Comparison of ENCODE assay signal across 8 cellular contexts in genomic region chr6:122798099-122798641, GRCh38. TPM values are rescaled to one million over a fixed set of nuclear protein-coding genes. Genes with fewer than 3 reads are reported as not detected.
DNase-seq lines count a peak whose midpoint lies in the region; ATAC-seq and TF ChIP-seq lines count a peak whose summit lies in the region.

No MANE protein-coding gene starts in this region.

- H3K4me1 ChIP-seq in SK-N-SH (ENCODE audit: control insufficient read depth in 1 of 2, insufficient read depth in 2 of 2, low read depth in 1 of 2, low read length in 1 of 2), result no peaks in the 10 kb centered on the region; a peak in 1 of 4 replicates

- CTCF ChIA-PET in SK-N-SH (lab: Yijun Ruan, JAX), result interaction anchor here (2.0 kb wide), 1 partner anchor 9 kb away, joined by 4 read pairs; the partner anchor contains the start of gene SMPDL3A
- CTCF ChIA-PET in HEK293T (lab: Yijun Ruan, JAX), result interaction anchor here (0.7 to 1.3 kb wide), 2 partner anchors 8 to 41 kb away, joined by 3 read pairs; no protein-coding TSS in a partner anchor

- WGBS in SK-N-SH (ENCODE audit: low lambda C conversion rate), result 4% methylated on average over 6 of the region's 6 CpGs

- TF ChIP-seq RAD21 in SK-N-SH (IDR thresholded peaks at IDR 0.05; ENCODE audit: low read length), result no peak

- H3K9me3 ChIP-seq in SK-N-SH, result no peaks in the 10 kb centered on the region

- no peaks in the 10 kb centered on the region for H3K27me3 ChIP-seq in SK-N-SH (ENCODE audit: insufficient read depth)

- POLR2A ChIA-PET in SK-N-SH (lab: Yijun Ruan, JAX), result no interaction called here
- POLR2A ChIA-PET in HEK293T (lab: Yijun Ruan, JAX), result interaction anchor here (2.2 kb wide), 1 partner anchor 9 kb away, joined by 16 read pairs; the partner anchor contains the start of gene SMPDL3A

- ATAC-seq in left ventricle myocardium superior (peak; percentile 77), Right ventricle myocardium inferior (no peak), HG03039 (IDR thresholded peaks at IDR 0.05; ENCODE audit: unreplicated experiment) (peak; percentile 93)

- peak overlapping the region in 1 of 2 experiments; percentile 6; a peak in 1 of 4 replicates for H3K27ac ChIP-seq in SK-N-SH (ENCODE audit: low read depth in 2 of 2, low read length in 1 of 2)

- H2AFZ ChIP-seq in SK-N-SH (ENCODE audit: low read depth), result no peak overlapping the region

- H3K9ac ChIP-seq in SK-N-SH, result no peak overlapping the region

- H3K79me2 ChIP-seq in SK-N-SH (ENCODE audit: insufficient read depth), result no peaks in the 10 kb centered on the region

- peaks cover 13% of the 10 kb centered on the region for H3F3A ChIP-seq in SK-N-SH (replicated peaks; ENCODE audit: insufficient read depth)

- DNase-seq in left ventricle myocardium superior (no peak), Right ventricle myocardium inferior (ENCODE audit: missing footprints) (no peak), SK-N-SH (no peak), kidney glomerular epithelial cell (lab: John Stamatoyannopoulos, UW) (peak; percentile 59), HEK293T (ENCODE audit: extremely low spot score) (no peak), foreskin melanocyte (no peak), NCI-H1092 treated with DMSO at 0.1 percent for 48 hours (lab: John Stamatoyannopoulos, UW) (no peak)

- TF ChIP-seq CTCF in SK-N-SH (IDR thresholded peaks at IDR 0.05), result no peak

- no peaks in the 10 kb centered on the region for H3K36me3 ChIP-seq in SK-N-SH (replicated peaks in 1 of 2; ENCODE audit: control insufficient read depth in 1 of 2, insufficient read depth in 2 of 2, low read length in 1 of 2)

- H3K9me2 ChIP-seq in SK-N-SH, result no peaks in the 10 kb centered on the region

- intact Hi-C loops in left ventricle myocardium superior (cut with micrococcal nuclease) (no loop called here), Right ventricle myocardium inferior (cut with DNase I) (loop anchor here (5.0 kb wide), 1 partner anchor 39 kb away; no protein-coding TSS in a partner anchor)

- H4K20me1 ChIP-seq in SK-N-SH (ENCODE audit: insufficient read depth), result no peaks in the 10 kb centered on the region

- TF ChIP-seq EP300 in SK-N-SH (IDR thresholded peaks at IDR 0.05; ENCODE audit: borderline replicate concordance in 1 of 2, low read depth in 1 of 2, low read length in 1 of 2), result no peak

- peak overlapping the region; percentile 23; the same call in 1 of the 2 replicates for H3K4me2 ChIP-seq in SK-N-SH

- no peak overlapping the region for H3K4me3 ChIP-seq in SK-N-SH (ENCODE audit: low read depth in 2 of 2, low read length in 1 of 2)

TF ChIP-seq in SK-N-SH, 30 proteins besides CTCF, POLR2A, EP300 and RAD21 (continues in another document):
- no peak for TF ChIP-seq GATA2 (CRISPR knock-in tag; IDR thresholded peaks at IDR 0.05)
- 0 out of 2 replicates have a peak, but pooled peaks have one; percentile 10 for TF ChIP-seq MEF2A (IDR thresholded peaks at IDR 0.05; ENCODE audit: borderline replicate concordance, low read depth)
- peak; percentile 73 for TF ChIP-seq PBX3 (IDR thresholded peaks at IDR 0.05)
- no peak for TF ChIP-seq EZH2phosphoT487 (IDR thresholded peaks at IDR 0.05; ENCODE audit: borderline replicate concordance, low read depth)
- TF ChIP-seq TEAD4 (IDR thresholded peaks at IDR 0.05; ENCODE audit: borderline replicate concordance, insufficient read depth), result no peak
- TF ChIP-seq USF2 (IDR thresholded peaks at IDR 0.05; ENCODE audit: borderline replicate concordance, low read depth, low read length), result no peak
- TF ChIP-seq TAF1 (IDR thresholded peaks at IDR 0.05; ENCODE audit: borderline replicate concordance, low read depth, low read length), result no peak
- TF ChIP-seq RXRA (IDR thresholded peaks at IDR 0.05; ENCODE audit: borderline replicate concordance, low read depth), result 0 out of 2 replicates have a peak, but pooled peaks have one; percentile 32
- no peak for TF ChIP-seq NRF1 (IDR thresholded peaks at IDR 0.05; ENCODE audit: low read depth, low read length)
- no peak for TF ChIP-seq FOXM1 (IDR thresholded peaks at IDR 0.05; ENCODE audit: low read depth)
- no peak for TF ChIP-seq GABPA (IDR thresholded peaks at IDR 0.05; ENCODE audit: low read depth)

TF ChIP-seq in HEK293T, 16 proteins besides CTCF, POLR2A, EP300 and RAD21:
- TF ChIP-seq SP1 (IDR thresholded peaks at IDR 0.05) (no peak), BHLHE40 (IDR thresholded peaks at IDR 0.05; ENCODE audit: borderline replicate concordance) (no peak), LEF1 (IDR thresholded peaks at IDR 0.05; ENCODE audit: borderline replicate concordance) (no peak), ELF4 (IDR thresholded peaks at IDR 0.05) (no peak), FOXA1 (IDR thresholded peaks at IDR 0.05) (no peak), ZNF384 (IDR thresholded peaks at IDR 0.05) (no peak), ARNT (IDR thresholded peaks at IDR 0.05) (no peak), FOXM1 (IDR thresholded peaks at IDR 0.05; ENCODE audit: borderline replicate concordance) (no peak), NFRKB (IDR thresholded peaks at IDR 0.05) (no peak), L3MBTL2 (conservative IDR thresholded peaks at IDR 0.05) (no peak)

RNA-seq across cellular contexts. Expression of gene SMPDL3A, which starts 9.1 kb away (rescaled TPM):
- 4.4 TPM for total RNA-seq in left ventricle myocardium superior
- 4.5 TPM for total RNA-seq in Right ventricle myocardium inferior
- polyA plus RNA-seq in SK-N-SH (2012; rRNA removed), result 1.8 and 2.0 TPM in 2 replicates
- 1.7 and 2.4 TPM in 2 replicates for polyA plus RNA-seq in SK-N-SH (2012; cell fraction: cytosol; rRNA removed)
- polyA plus RNA-seq in SK-N-SH (2012; cell fraction: nucleus; rRNA removed), result 1.5 and 1.6 TPM in 2 replicates

RNA-seq across cellular contexts. Expression of gene FABP7, which starts 18.7 kb away (rescaled TPM):
- total RNA-seq in left ventricle myocardium superior (not detected), Right ventricle myocardium inferior (not detected)
- not detected in 2 replicates for polyA plus RNA-seq in SK-N-SH (2012; rRNA removed)
- polyA plus RNA-seq in SK-N-SH (2012; cell fraction: cytosol; rRNA removed), result not detected in 2 replicates
- polyA plus RNA-seq in SK-N-SH (2012; cell fraction: nucleus; rRNA removed), result not detected in 2 replicates
